ENCODE assay signal across 8 cellular contexts in the genomic region with DNA sequence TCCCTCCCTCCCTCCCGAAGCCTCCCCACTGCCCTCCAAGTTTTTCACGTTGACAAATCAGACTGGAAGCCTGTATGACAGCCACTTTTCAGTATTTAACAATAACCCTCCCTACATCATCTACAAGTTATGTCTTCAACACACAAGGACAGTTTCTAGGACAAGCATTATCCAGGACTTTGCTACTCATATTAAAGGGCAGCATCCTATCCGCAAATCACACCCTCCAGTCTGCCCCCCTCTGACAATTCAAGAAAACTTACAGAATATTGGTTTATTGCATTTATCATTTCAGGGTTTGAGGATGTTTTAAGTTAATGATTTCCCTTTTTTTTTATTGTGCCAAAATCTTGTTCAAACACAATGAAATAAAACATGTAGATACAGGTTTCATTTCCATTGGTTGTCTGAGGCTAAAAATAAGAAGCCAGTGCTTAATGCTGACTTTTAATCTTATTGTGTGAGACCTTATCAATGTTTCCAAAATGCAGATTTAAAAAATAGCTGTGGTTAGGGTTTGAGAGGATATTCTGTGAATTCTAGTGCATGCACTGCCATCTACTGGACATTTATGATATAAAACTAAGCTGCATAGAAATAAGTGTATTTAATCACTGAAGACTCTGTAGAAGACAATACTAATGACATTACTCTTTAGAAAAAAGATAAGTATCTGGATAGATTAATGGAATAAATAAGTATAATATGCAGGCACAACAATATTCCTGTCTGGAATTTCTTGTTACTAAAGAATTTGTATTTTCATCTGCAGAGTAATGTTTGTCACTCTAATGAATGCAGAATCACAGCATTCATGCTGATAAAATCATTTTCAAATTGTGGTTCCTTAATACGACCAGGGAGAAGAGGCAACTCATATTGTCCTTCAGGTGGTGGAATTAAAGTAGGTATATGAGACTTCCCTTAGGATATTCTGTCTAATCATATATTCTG.
DNase-seq lines count a peak whose midpoint lies in the region; ATAC-seq, FAIRE-seq and TF ChIP-seq lines count a peak whose summit lies in the region.

No MANE protein-coding gene starts in this region.

- H2AFZ ChIP-seq in smooth muscle cell (ENCODE audit: low read depth): no peak overlapping the region

- DNase-seq in D721Med (ENCODE audit: insufficient read length, low spot score) (no peak), NCI-H2029 (lab: John Stamatoyannopoulos, UW) (peak; percentile 5), left ventricle myocardium superior (no peak), smooth muscle cell (lab: John Stamatoyannopoulos, UW; ENCODE audit: unreplicated experiment) (no peak), activated gamma-delta T cell (lab: John Stamatoyannopoulos, UW) (no peak)

- no peaks in the 10 kb centered on the region for H3K27me3 ChIP-seq in smooth muscle cell (ENCODE audit: low read depth)

- peak overlapping the region; percentile 9 for H3K27ac Mint-ChIP-seq in activated naive CD8-positive, alpha-beta T cell

- WGBS in smooth muscle cell (ENCODE audit: low lambda C conversion rate): 29% methylated on average over 4 of the region's 4 CpGs

- ATAC-seq in GM21526 (IDR thresholded peaks at IDR 0.05; ENCODE audit: low FRiP score, unreplicated experiment) (peak; percentile 42), left ventricle myocardium superior (peak; percentile 50), HG03139 (IDR thresholded peaks at IDR 0.05; ENCODE audit: unreplicated experiment) (no peak)

- no peaks in the 10 kb centered on the region for H3K36me3 Mint-ChIP-seq in activated naive CD8-positive, alpha-beta T cell

- no peak for FAIRE-seq in D721Med (lab: Jason Lieb, UNC)

- peaks cover 10% of the 10 kb centered on the region for H3K27me3 Mint-ChIP-seq in activated naive CD8-positive, alpha-beta T cell

- peak overlapping the region; percentile 40 for H3K27ac ChIP-seq in smooth muscle cell (ENCODE audit: low read depth)

- H4K20me1 ChIP-seq in smooth muscle cell (ENCODE audit: low read depth): no peaks in the 10 kb centered on the region

- no peaks in the 10 kb centered on the region for H3K36me3 ChIP-seq in smooth muscle cell (ENCODE audit: low read depth)

- peaks cover 16% of the 10 kb centered on the region for H3K4me1 ChIP-seq in smooth muscle cell (ENCODE audit: low read depth)

- H3K4me3 Mint-ChIP-seq in activated naive CD8-positive, alpha-beta T cell: no peak overlapping the region

- peaks cover 21% of the 10 kb centered on the region for H3K4me1 Mint-ChIP-seq in activated naive CD8-positive, alpha-beta T cell (ENCODE audit: low read depth)

- no peaks in the 10 kb centered on the region for H3K79me2 ChIP-seq in smooth muscle cell (ENCODE audit: low read depth)

- H3K9me3 ChIP-seq in smooth muscle cell (replicated peaks; ENCODE audit: low read depth): no peaks in the 10 kb centered on the region

- no peak overlapping the region for H3K9ac ChIP-seq in smooth muscle cell (ENCODE audit: low read depth)

- intact Hi-C loops in left ventricle myocardium superior (cut with micrococcal nuclease): loop anchor here (2.0 to 10.0 kb wide), 2 partner anchors 54 to 330 kb away; no protein-coding TSS in a partner anchor

- no peaks in the 10 kb centered on the region for H3F3A ChIP-seq in smooth muscle cell (ENCODE audit: low read depth)

- no peaks in the 10 kb centered on the region for H3K9me3 Mint-ChIP-seq in activated naive CD8-positive, alpha-beta T cell (ENCODE audit: low read depth)

- H3K4me2 ChIP-seq in smooth muscle cell: peak overlapping the region; percentile 16

- H3K4me3 ChIP-seq in smooth muscle cell: no peak overlapping the region

- TF ChIP-seq CTCF in D721Med (IDR thresholded peaks at IDR 0.05; ENCODE audit: insufficient read depth, missing control alignments) (peak; percentile 84), smooth muscle cell (IDR thresholded peaks at IDR 0.05; ENCODE audit: borderline replicate concordance, insufficient read depth, poor library complexity, severe bottlenecking) (peak; percentile 78)
